8 cellular contexts compared by ENCODE assay signal in genomic region chr10:27743736-27744477, GRCh38. TPM values are rescaled to one million over a fixed set of nuclear protein-coding genes. Genes with fewer than 3 reads are reported as not detected.
A peak's percentile ranks its signal among the peaks of the same experiment; 100 is the strongest.
DNase-seq lines count a peak whose midpoint lies in the region; ATAC-seq, FAIRE-seq and TF ChIP-seq lines count a peak whose summit lies in the region.

No MANE protein-coding gene starts in this region.

- DNase-seq in CD4-positive, CD25-positive, alpha-beta regulatory T cell, result peak in 1 of 3 donors; percentile 7
- DNase-seq in SJSA1 (ENCODE audit: low read depth in 1 of 2, low spot score in 2 of 2) (peak in 1 of 2 experiments; percentile 18), epithelial cell of esophagus (ENCODE audit: low read depth) (peak; percentile 22), hippocampal formation (lab: John Stamatoyannopoulos, UW) (no peak), globus pallidus (ENCODE audit: low spot score) (no peak), urothelium cell line (ENCODE audit: low spot score) (no peak)

- no peak for TF ChIP-seq CTCF in epithelial cell of esophagus (IDR thresholded peaks at IDR 0.05; ENCODE audit: insufficient read depth, low read depth, low read length, missing control alignments)
- no peak for TF ChIP-seq CTCF in nephron (IDR thresholded peaks at IDR 0.05; ENCODE audit: unreplicated experiment in 3 of 3)

- no peak for FAIRE-seq in urothelium cell line (lab: Jason Lieb, UNC)

- no peak overlapping the region for H3K27ac ChIP-seq in CD4-positive, CD25-positive, alpha-beta regulatory T cell (ENCODE audit: insufficient read depth, low read length, poor library complexity, severe bottlenecking)
- no peak overlapping the region for H3K27ac ChIP-seq in SJSA1

- H3K27me3 Mint-ChIP-seq in CD4-positive, CD25-positive, alpha-beta regulatory T cell, result peaks cover 77% of the 10 kb centered on the region
- peaks cover 92% of the 10 kb centered on the region for H3K27me3 Mint-ChIP-seq in nephron (ENCODE audit: low read depth)

- no peaks in the 10 kb centered on the region for H3K36me3 Mint-ChIP-seq in CD4-positive, CD25-positive, alpha-beta regulatory T cell
- no peaks in the 10 kb centered on the region for H3K36me3 Mint-ChIP-seq in nephron (ENCODE audit: low read depth)

- no peaks in the 10 kb centered on the region for H3K9me3 ChIP-seq in CD4-positive, CD25-positive, alpha-beta regulatory T cell (ENCODE audit: control insufficient read depth in 2 of 2, low read length in 2 of 2)
- peaks cover 15% of the 10 kb centered on the region for H3K9me3 ChIP-seq in SJSA1 (replicated peaks)

- H3K4me1 ChIP-seq in CD4-positive, CD25-positive, alpha-beta regulatory T cell (ENCODE audit: control insufficient read depth, insufficient read depth, low read length, poor library complexity, severe bottlenecking), result peaks cover 51% of the 10 kb centered on the region
- H3K4me1 ChIP-seq in SJSA1 (replicated peaks), result peaks cover 36% of the 10 kb centered on the region

- peaks cover 32% of the 10 kb centered on the region for H3K27me3 ChIP-seq in CD4-positive, CD25-positive, alpha-beta regulatory T cell (ENCODE audit: control insufficient read depth, insufficient read depth, low read length)
- H3K27me3 ChIP-seq in SJSA1 (replicated peaks), result peaks cover 70% of the 10 kb centered on the region

- peak overlapping the region; percentile 66 to 83 (median 82) for H3K4me3 Mint-ChIP-seq in CD4-positive, CD25-positive, alpha-beta regulatory T cell
- peak overlapping the region; percentile 83 to 93 (median 91) for H3K4me3 Mint-ChIP-seq in nephron

- ATAC-seq in CD4-positive, CD25-positive, alpha-beta regulatory T cell (ENCODE audit: low read depth in 2 of 2), result no peak
- ATAC-seq in HG03108 (IDR thresholded peaks at IDR 0.05; ENCODE audit: unreplicated experiment), result no peak

- H3K4me1 Mint-ChIP-seq in CD4-positive, CD25-positive, alpha-beta regulatory T cell, result peaks cover 0 to 44% (median 9%) of the 10 kb centered on the region in 4 donors
- peaks cover 30% of the 10 kb centered on the region for H3K4me1 Mint-ChIP-seq in nephron

- no peaks in the 10 kb centered on the region for H3K36me3 ChIP-seq in CD4-positive, CD25-positive, alpha-beta regulatory T cell (ENCODE audit: control insufficient read depth, insufficient read depth, low read length)
- no peaks in the 10 kb centered on the region for H3K36me3 ChIP-seq in SJSA1

- peak overlapping the region; percentile 11 for H3K4me3 ChIP-seq in CD4-positive, CD25-positive, alpha-beta regulatory T cell (ENCODE audit: low read depth, low read length)
- peak overlapping the region; percentile 34 for H3K4me3 ChIP-seq in SJSA1
- H3K4me3 ChIP-seq in epithelial cell of esophagus (ENCODE audit: low read length), result peak overlapping the region; percentile 49

- peak overlapping the region in 1 of 3 donors; percentile 36 for H3K27ac Mint-ChIP-seq in CD4-positive, CD25-positive, alpha-beta regulatory T cell
- H3K27ac Mint-ChIP-seq in nephron, result no peak overlapping the region

- H3K9me3 Mint-ChIP-seq in CD4-positive, CD25-positive, alpha-beta regulatory T cell, result peaks cover 0 to 2% (median 0%) of the 10 kb centered on the region in 7 donors
- H3K9me3 Mint-ChIP-seq in nephron, result no peaks in the 10 kb centered on the region

RNA-seq across cellular contexts. Expression of gene MKX, which starts 1.7 kb away (rescaled TPM):
- not detected for total RNA-seq in CD4-positive, CD25-positive, alpha-beta regulatory T cell
- polyA plus RNA-seq in CD4-positive, CD25-positive, alpha-beta regulatory T cell, result not detected
- total RNA-seq in SJSA1 (2014; rRNA removed; shearing (Covaris generic)), result not detected in 2 replicates
